In genomic region chr20:43459022-43459942, GRCh38 we compare ENCODE assay signal across 2 cellular contexts.
TF ChIP-seq lines count a peak whose summit lies in the region.

No MANE protein-coding gene starts in this region.

TF ChIP-seq in H1, 55 proteins besides CTCF, POLR2A, EP300 and RAD21:
- TF ChIP-seq HDAC2 (IDR thresholded peaks at IDR 0.05; ENCODE audit: borderline replicate concordance in 1 of 2, low read depth in 2 of 2, low read length in 2 of 2) (no peak), POLR2AphosphoS5 (IDR thresholded peaks at IDR 0.05; ENCODE audit: low read depth, low read length) (peak; percentile 60; the same call in 1 of the 2 replicates)

TF ChIP-seq in HEK293T, 16 proteins besides CTCF, POLR2A, EP300 and RAD21:
- no peak for TF ChIP-seq ARNT (IDR thresholded peaks at IDR 0.05)
- TF ChIP-seq HDGF (IDR thresholded peaks at IDR 0.05; ENCODE audit: borderline replicate concordance): no peak
- TF ChIP-seq SUZ12 (IDR thresholded peaks at IDR 0.05): no peak
- no peak for TF ChIP-seq NFRKB (IDR thresholded peaks at IDR 0.05)
- TF ChIP-seq CTBP1 (IDR thresholded peaks at IDR 0.05; ENCODE audit: borderline replicate concordance): no peak
- TF ChIP-seq ELF4 (IDR thresholded peaks at IDR 0.05): no peak
- no peak for TF ChIP-seq LEF1 (IDR thresholded peaks at IDR 0.05; ENCODE audit: borderline replicate concordance)
- TF ChIP-seq PKNOX1 (IDR thresholded peaks at IDR 0.05): no peak
- TF ChIP-seq FOXA1 (IDR thresholded peaks at IDR 0.05): no peak
- no peak for TF ChIP-seq FOXM1 (IDR thresholded peaks at IDR 0.05; ENCODE audit: borderline replicate concordance)
- no peak for TF ChIP-seq FOXK2 (IDR thresholded peaks at IDR 0.05)
- no peak for TF ChIP-seq TARDBP (IDR thresholded peaks at IDR 0.05)
- no peak for TF ChIP-seq ZNF384 (IDR thresholded peaks at IDR 0.05)
- TF ChIP-seq BHLHE40 (IDR thresholded peaks at IDR 0.05; ENCODE audit: borderline replicate concordance): no peak
- TF ChIP-seq SP1 (IDR thresholded peaks at IDR 0.05): no peak
- no peak for TF ChIP-seq L3MBTL2 (conservative IDR thresholded peaks at IDR 0.05)
